In the genomic region with DNA sequence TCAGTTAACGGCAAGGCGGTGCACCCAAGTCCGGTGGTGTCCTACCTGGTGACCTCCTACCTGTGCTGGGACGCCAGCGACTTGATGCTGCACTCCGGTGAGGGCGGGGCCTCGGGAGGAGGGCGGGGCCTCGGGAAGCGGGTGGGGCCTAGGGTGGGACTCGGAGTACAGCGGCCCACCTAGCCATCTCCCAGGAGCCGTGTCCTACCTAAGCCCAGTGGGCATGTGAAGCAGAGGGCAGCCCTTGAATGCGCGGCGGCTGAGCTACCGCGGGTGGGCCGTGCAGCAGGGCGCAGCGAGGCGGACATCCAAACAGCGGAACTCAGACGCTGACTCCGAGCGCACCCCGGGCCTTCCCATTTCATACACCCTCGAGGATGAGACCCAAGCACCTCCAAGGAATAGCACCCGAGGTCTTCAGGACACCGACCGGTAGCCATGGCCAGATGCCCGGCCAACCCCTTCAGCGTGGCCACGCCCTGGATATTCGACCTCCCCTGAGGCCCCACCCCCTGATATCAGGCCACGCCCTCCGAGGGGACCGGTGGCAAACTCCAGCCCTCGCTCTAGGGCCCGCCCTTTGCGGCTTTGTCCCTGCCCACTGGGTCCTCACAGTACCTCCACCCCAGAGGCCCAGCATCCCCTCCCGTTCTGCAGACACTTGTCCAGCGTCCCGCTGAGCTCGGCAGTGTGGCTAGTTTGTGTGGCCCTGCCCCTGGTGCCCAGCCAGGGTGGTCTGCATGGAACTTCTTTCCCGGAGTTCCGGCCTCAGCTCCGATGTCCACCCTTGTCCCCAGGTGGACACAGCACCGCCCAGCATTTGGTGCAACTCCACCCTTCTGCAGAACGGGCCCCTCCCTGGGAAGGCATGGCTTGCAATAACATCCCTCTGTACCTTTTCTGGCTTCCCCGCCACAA, we compare ENCODE assay signal across 8 cellular contexts. TPM values are rescaled to one million over a fixed set of nuclear protein-coding genes. Genes with fewer than 3 reads are reported as not detected.
A peak's percentile ranks its signal among the peaks of the same experiment; 100 is the strongest.
DNase-seq lines count a peak whose midpoint lies in the region; ATAC-seq lines count a peak whose summit lies in the region.

No MANE protein-coding gene starts in this region.

- ATAC-seq in GM18508 (IDR thresholded peaks at IDR 0.05; ENCODE audit: insufficient read depth, unreplicated experiment), result peak; percentile 26
- peak; percentile 54 for ATAC-seq in HG02840 (IDR thresholded peaks at IDR 0.05; ENCODE audit: low FRiP score, unreplicated experiment)
- peak; percentile 28 to 64 for ATAC-seq in activated naive CD4-positive, alpha-beta T cell treated with anti-CD3 and anti-CD28 coated beads, Interleukin-2, amount 50 U/mL, for 72 hours

- H3K4me1 ChIP-seq in SJCRH30, result no peaks in the 10 kb centered on the region; the same call in 1 of the 2 replicates

- H3K27me3 ChIP-seq in SJCRH30, result 0 out of 2 replicates have a peak, but pooled peaks cover 3% of the 10 kb centered on the region

- no peak overlapping the region for H3K4me3 ChIP-seq in SJCRH30

- H3K36me3 Mint-ChIP-seq in activated naive CD4-positive, alpha-beta T cell treated with anti-CD3 and anti-CD28 coated beads, Interleukin-2, amount 50 U/mL, for 72 hours, result peaks cover 10 to 14% of the 10 kb centered on the region in 2 donors

- H3K27ac ChIP-seq in SJCRH30, result no peak overlapping the region

- peak; percentile 67 for DNase-seq in AG20443 (ENCODE audit: low spot score)
- DNase-seq in NCI-H2227 treated with DMSO at 0.1 percent for 48 hours (lab: John Stamatoyannopoulos, UW), result peak; percentile 6
- peak in 1 of 2 donors; percentile 75 for DNase-seq in activated naive CD4-positive, alpha-beta T cell treated with anti-CD3 and anti-CD28 coated beads, Interleukin-2, amount 50 U/mL, for 72 hours (ENCODE audit: low spot score in 2 of 2)
- DNase-seq in iPS-NIHi11 (ENCODE audit: low spot score), result peak; percentile 98
- peak; percentile 30 for DNase-seq in stimulated activated naive CD4-positive, alpha-beta T cell treated with Interleukin-2 at 50 U/mL for 16 hours (lab: John Stamatoyannopoulos, UW)
- no peak for DNase-seq in SJCRH30

- peak overlapping the region in 1 of 2 donors; percentile 89 for H3K27ac Mint-ChIP-seq in activated naive CD4-positive, alpha-beta T cell treated with anti-CD3 and anti-CD28 coated beads, Interleukin-2, amount 50 U/mL, for 72 hours

- H3K9me3 Mint-ChIP-seq in activated naive CD4-positive, alpha-beta T cell treated with anti-CD3 and anti-CD28 coated beads, Interleukin-2, amount 50 U/mL, for 72 hours, result no peaks in the 10 kb centered on the region

- H3K9me3 ChIP-seq in SJCRH30 (replicated peaks), result no peaks in the 10 kb centered on the region

- H3K36me3 ChIP-seq in SJCRH30, result no peaks in the 10 kb centered on the region

RNA-seq across cellular contexts. Expression of a gene that starts 5.4 kb away (rescaled TPM):
- 1 to 10 TPM; 1.2 to 5.0 TPM for total RNA-seq in activated naive CD4-positive, alpha-beta T cell treated with anti-CD3 and anti-CD28 coated beads, Interleukin-2, amount 50 U/mL, for 72 hours
- 0.13 and 0.18 TPM in 2 replicates for total RNA-seq in SJCRH30 (2014; rRNA removed; shearing (Covaris generic))

RNA-seq across cellular contexts. Expression of a gene that starts 15.2 kb away (rescaled TPM):
- not detected for total RNA-seq in activated naive CD4-positive, alpha-beta T cell treated with anti-CD3 and anti-CD28 coated beads, Interleukin-2, amount 50 U/mL, for 72 hours
- total RNA-seq in SJCRH30 (2014; rRNA removed; shearing (Covaris generic)), result not detected in 2 replicates

RNA-seq across cellular contexts. Expression of a gene that starts 28.0 kb away (rescaled TPM):
- total RNA-seq in activated naive CD4-positive, alpha-beta T cell treated with anti-CD3 and anti-CD28 coated beads, Interleukin-2, amount 50 U/mL, for 72 hours, result not detected
- total RNA-seq in SJCRH30 (2014; rRNA removed; shearing (Covaris generic)), result not detected in 2 replicates

RNA-seq across cellular contexts. Expression of a gene that starts 36.5 kb away (rescaled TPM):
- total RNA-seq in activated naive CD4-positive, alpha-beta T cell treated with anti-CD3 and anti-CD28 coated beads, Interleukin-2, amount 50 U/mL, for 72 hours, result not detected
- not detected in 2 replicates for total RNA-seq in SJCRH30 (2014; rRNA removed; shearing (Covaris generic))

RNA-seq across cellular contexts. Expression of a gene that starts 47.9 kb away (rescaled TPM):
- total RNA-seq in activated naive CD4-positive, alpha-beta T cell treated with anti-CD3 and anti-CD28 coated beads, Interleukin-2, amount 50 U/mL, for 72 hours, result not detected
- not detected in 2 replicates for total RNA-seq in SJCRH30 (2014; rRNA removed; shearing (Covaris generic))

Comparison
In these comparisons a context has a peak if more than half of its experiments do, and no peak if none do; other contexts are left out.
1. DNase-seq: peak in AG20443 (single experiment), NCI-H2227 treated with DMSO at 0.1 percent for 48 hours (single experiment), iPS-NIHi11 (single experiment) and stimulated activated naive CD4-positive, alpha-beta T cell treated with Interleukin-2 at 50 U/mL for 16 hours (single experiment); none in SJCRH30 (0 of 2).
2. Peak in every context shown above with its lines, with median percentiles within 50 percentile points of each other: ATAC-seq.